Comparison of ENCODE assay signal across 25 cellular contexts in genomic region chr18:3342628-3343027, GRCh38.
A peak's percentile ranks its signal among the peaks of the same experiment; 100 is the strongest.
DNase-seq lines count a peak whose midpoint lies in the region; ATAC-seq, FAIRE-seq and TF ChIP-seq lines count a peak whose summit lies in the region.
"Had no signal": no experiment of that assay in that cellular context is flagged by ENCODE, and none has a peak within 500 bp of the region (broad histone marks: within the 10 kb centered on the region; RNA-seq: fewer than 3 reads in every experiment).

No MANE protein-coding gene starts in this region.

- TF ChIP-seq EP300 in H1 (IDR thresholded peaks at IDR 0.05; ENCODE audit: borderline replicate concordance in 1 of 2, low read depth in 2 of 2, low read length in 2 of 2): no peak

- no peak overlapping the region for H2AK5ac ChIP-seq in H1 (ENCODE audit: low read depth, low read length)

- H3K4ac ChIP-seq in H1 (replicated peaks; ENCODE audit: insufficient read length, low read depth, low read length): no peak overlapping the region

- in situ Hi-C loops in Panc1 (cut with HindIII; ENCODE audit: low pct_unique_long_range_greater_than_20kb, low sequenced_read_pairs): no loop called here

- H3K4me3 Mint-ChIP-seq in Caco-2 (ENCODE audit: unreplicated experiment): no peak overlapping the region
- H3K4me3 Mint-ChIP-seq: CD14-positive monocyte; CD4-positive, alpha-beta T cell; CD8-positive, alpha-beta memory T cell; GM23338 had no signal

- H2BK5ac ChIP-seq in H1 (ENCODE audit: low read depth, low read length): peak overlapping the region; percentile 60; the same call in 1 of the 2 replicates

- CTCF ChIA-PET in Caco-2 (lab: Charles Lee): no interaction called here
- CTCF ChIA-PET in Panc1 (lab: Charles Lee): no interaction called here
- CTCF ChIA-PET in H1 (lab: Charles Lee; ENCODE audit: partially characterized antibody): no interaction called here

- no peak for TF ChIP-seq RAD21 in H1 (IDR thresholded peaks at IDR 0.05 in 1 of 2, conservative IDR thresholded peaks at IDR 0.05 in 1 of 2; ENCODE audit: low read depth in 2 of 2, low read length in 2 of 2)

- H2AFZ ChIP-seq in H1 (ENCODE audit: low read length): no peak overlapping the region
- H2AFZ ChIP-seq: GM23338 had no signal

- WGBS in H1 (ENCODE audit: extremely low coverage in 1 of 2, insufficient coverage in 1 of 2, insufficient read length in 1 of 2, insufficient replicate concordance in 2 of 2, low coverage in 1 of 2, low lambda C conversion rate in 2 of 2, missing lambda C conversion rate in 1 of 2), 2 experiments: 96% methylated on average over 5 of the region's 5 CpGs; no CpG with 5 or more reads in 1 of the 2 experiments

- no peak overlapping the region for H3K23ac ChIP-seq in H1 (ENCODE audit: insufficient read length)

- H3K4me1 ChIP-seq in Caco-2 (no peaks in the 10 kb centered on the region), Panc1 (ENCODE audit: control insufficient read depth, insufficient read depth, low read length) (peaks cover 3% of the 10 kb centered on the region; the same call in 1 of the 2 replicates), H1 (replicated peaks in 1 of 4; ENCODE audit: control insufficient read depth in 3 of 4, insufficient read depth in 4 of 4, low read length in 3 of 4) (no peaks in the 10 kb centered on the region; a peak in 2 of 7 replicates)
- H3K4me1 ChIP-seq: A549, BE2C had no signal

- H3K36me3 ChIP-seq in Caco-2 (ENCODE audit: control insufficient read depth, insufficient read depth, low read length): no peaks in the 10 kb centered on the region
- no peaks in the 10 kb centered on the region for H3K36me3 ChIP-seq in Panc1 (ENCODE audit: control insufficient read depth, insufficient read depth, low read length)
- H3K36me3 ChIP-seq in H1 (ENCODE audit: control insufficient read depth in 2 of 4, insufficient read depth in 4 of 4, low read length in 3 of 4): no peaks in the 10 kb centered on the region
- H3K36me3 ChIP-seq: BE2C; BLaER1 treated with 17β-estradiol and CSF1 and Interleukin-3, amounts not matched to agents 10 nM and 100 nM; HAP-1 had no signal

- H3K9me3 ChIP-seq in Caco-2: peaks cover 11% of the 10 kb centered on the region; the same call in 1 of the 2 replicates
- no peaks in the 10 kb centered on the region for H3K9me3 ChIP-seq in Panc1 (ENCODE audit: control insufficient read depth, insufficient read depth, low read depth, low read length)
- H3K9me3 ChIP-seq in H1 (ENCODE audit: insufficient read depth in 2 of 2, low read depth in 1 of 2, low read length in 1 of 2): 0 out of 4 replicates have a peak, but pooled peaks cover 0 to 5% of the 10 kb centered on the region in 2 experiments
- H3K9me3 ChIP-seq: A549, BE2C, HAP-1 had no signal

- DNase-seq in Caco-2 (no peak), Panc1 (ENCODE audit: low read depth, low spot score) (no peak), H1 (ENCODE audit: low read depth in 1 of 2, low spot score in 2 of 2) (no peak), urothelium cell line (ENCODE audit: low spot score) (no peak), DMS79 (lab: John Stamatoyannopoulos, UW) (no peak), NCI-H748 treated with DMSO at 0.1 percent for 48 hours (lab: John Stamatoyannopoulos, UW) (no peak)
- DNase-seq: 8988T; ACHN; AML-193; BE2C; Calu3; CD4-positive, alpha-beta T cell; CD8-positive, alpha-beta memory T cell; DMS53; DND-41 had no signal

- H3K56ac ChIP-seq in H1 (replicated peaks; ENCODE audit: insufficient read length, low read depth, low read length): no peak overlapping the region

- H3K18ac ChIP-seq in H1 (ENCODE audit: extremely low read depth, low read length): no peak overlapping the region

- peak overlapping the region; percentile 4 for H3K27ac Mint-ChIP-seq in Caco-2 (ENCODE audit: unreplicated experiment)
- H3K27ac Mint-ChIP-seq: CD14-positive monocyte; CD4-positive, alpha-beta T cell; GM23338 had no signal

- peak overlapping the region; percentile 27; the same call in 1 of the 2 replicates for H3K27ac ChIP-seq in Panc1 (ENCODE audit: low read length)
- H3K27ac ChIP-seq in H1 (ENCODE audit: low read depth, low read length): no peak overlapping the region
- H3K27ac ChIP-seq: A549; BLaER1 treated with 17β-estradiol and CSF1 and Interleukin-3, amounts not matched to agents 10 nM and 100 nM had no signal

- H4K8ac ChIP-seq in H1 (ENCODE audit: extremely low read depth, insufficient read depth, low read length): no peak overlapping the region

- H2BK120ac ChIP-seq in H1 (replicated peaks; ENCODE audit: low read depth, low read length): no peak overlapping the region

- H3K9me3 Mint-ChIP-seq in Caco-2 (ENCODE audit: unreplicated experiment): peaks cover 13% of the 10 kb centered on the region
- H3K9me3 Mint-ChIP-seq: CD4-positive, alpha-beta T cell had no signal

- H3K27me3 ChIP-seq in Caco-2 (replicated peaks; ENCODE audit: control insufficient read depth, insufficient read depth, low read length) (no peaks in the 10 kb centered on the region), Panc1 (ENCODE audit: control insufficient read depth, insufficient read depth, low read length) (no peaks in the 10 kb centered on the region), H1 (replicated peaks in 1 of 4; ENCODE audit: control insufficient read depth in 3 of 4, extremely low read depth in 1 of 4, insufficient read depth in 3 of 4, low read length in 3 of 4) (no peaks in the 10 kb centered on the region)
- H3K27me3 ChIP-seq: BE2C; BLaER1 treated with 17β-estradiol and CSF1 and Interleukin-3, amounts not matched to agents 10 nM and 100 nM had no signal

- H2BK12ac ChIP-seq in H1 (ENCODE audit: low read depth, low read length): 0 out of 2 replicates have a peak overlapping the region, but pooled peaks have one; percentile 41

- H3K4me3 ChIP-seq in Caco-2 (ENCODE audit: low read depth, low read length) (no peak overlapping the region), Panc1 (ENCODE audit: low read depth in 2 of 2, low read length in 2 of 2) (no peak overlapping the region), H1 (ENCODE audit: extremely low read depth in 1 of 4, insufficient read depth in 2 of 4, low read depth in 3 of 4, low read length in 4 of 4) (no peak overlapping the region)
- H3K4me3 ChIP-seq: A549; BLaER1 treated with 17β-estradiol and CSF1 and Interleukin-3, amounts not matched to agents 10 nM and 100 nM; GM23338; HAP-1 had no signal

- H3K14ac ChIP-seq in H1 (ENCODE audit: insufficient read length): no peak overlapping the region

- H3K9ac ChIP-seq in H1 (replicated peaks in 1 of 4; ENCODE audit: extremely low read depth in 1 of 4, low read depth in 3 of 4, low read length in 3 of 4): no peak overlapping the region
- H3K9ac ChIP-seq: BLaER1 treated with 17β-estradiol and CSF1 and Interleukin-3, amounts not matched to agents 10 nM and 100 nM had no signal

- H4K91ac ChIP-seq in H1 (replicated peaks; ENCODE audit: insufficient read length, low read length): no peak overlapping the region

- H2BK20ac ChIP-seq in H1 (ENCODE audit: low read length): 0 out of 2 replicates have a peak overlapping the region, but pooled peaks have one; percentile 49

- no peaks in the 10 kb centered on the region for H3K79me1 ChIP-seq in H1 (ENCODE audit: low read depth, low read length)

- TF ChIP-seq POLR2A in H1 (IDR thresholded peaks at IDR 0.05; ENCODE audit: control extremely low read depth in 1 of 2, low read depth in 2 of 2, low read length in 2 of 2): no peak

- no peak overlapping the region for H4K5ac ChIP-seq in H1 (ENCODE audit: insufficient read length, low read depth, low read length)

- no peaks in the 10 kb centered on the region for H3K79me2 ChIP-seq in H1 (ENCODE audit: control insufficient read depth in 1 of 2, insufficient read depth in 2 of 2, low read length in 2 of 2)

- no peaks in the 10 kb centered on the region for H3K4me1 Mint-ChIP-seq in Caco-2 (ENCODE audit: low read depth, unreplicated experiment)

- H3K4me2 ChIP-seq in H1 (ENCODE audit: insufficient read depth in 1 of 2, low read depth in 2 of 2, low read length in 2 of 2): no peak overlapping the region
- H3K4me2 ChIP-seq: A549; BLaER1 treated with 17β-estradiol and CSF1 and Interleukin-3, amounts not matched to agents 10 nM and 100 nM; GM23338 had no signal

- no peak for ATAC-seq in Panc1
- ATAC-seq in HG02884 (IDR thresholded peaks at IDR 0.05; ENCODE audit: unreplicated experiment): no peak
- ATAC-seq: A549, GM23338 had no signal

- no peak overlapping the region for H2BK15ac ChIP-seq in H1 (ENCODE audit: low read length)

- no peak for FAIRE-seq in H1 (lab: Jason Lieb, UNC)
- peak; percentile 91 for FAIRE-seq in urothelium cell line (lab: Jason Lieb, UNC)
- FAIRE-seq: A549, G401.6, GM12892, GM19239, H54 had no signal

- H3K23me2 ChIP-seq in H1 (ENCODE audit: low read depth, low read length): no peaks in the 10 kb centered on the region; the same call in 1 of the 2 replicates

- H3K36me3 Mint-ChIP-seq in Caco-2 (ENCODE audit: insufficient read depth, unreplicated experiment): no peaks in the 10 kb centered on the region
- H3K36me3 Mint-ChIP-seq: CD14-positive monocyte had no signal

- BruUV-seq in Caco-2 (replicated peaks; lab: Mats Ljungman, UMichigan) (no TSS peak), Panc1 (replicated peaks; lab: Mats Ljungman, UMichigan) (no TSS peak)

- POLR2A ChIA-PET in Caco-2 (lab: Charles Lee) (no interaction called here), Panc1 (lab: Charles Lee) (no interaction called here), H1 (lab: Charles Lee; ENCODE audit: partially characterized antibody) (no interaction called here)

- intact Hi-C loops in Caco-2 (cut with micrococcal nuclease; ENCODE audit: unreplicated experiment): no loop called here
- intact Hi-C loops in Panc1 (cut with micrococcal nuclease; ENCODE audit: unreplicated experiment): no loop called here

- no peaks in the 10 kb centered on the region for H4K20me1 ChIP-seq in H1 (replicated peaks in 1 of 2; ENCODE audit: control insufficient read depth in 1 of 2, insufficient read depth in 2 of 2, low read length in 2 of 2)
- H4K20me1 ChIP-seq: BLaER1 treated with 17β-estradiol and CSF1 and Interleukin-3, amounts not matched to agents 10 nM and 100 nM had no signal

- no peak for TF ChIP-seq CTCF in Caco-2 (IDR thresholded peaks at IDR 0.05; ENCODE audit: insufficient read depth in 1 of 2, low read depth in 1 of 2, low read length in 1 of 2, severe bottlenecking in 1 of 2, unreplicated experiment in 1 of 2)
- TF ChIP-seq CTCF in Panc1 (IDR thresholded peaks at IDR 0.05): no peak
- no peak for TF ChIP-seq CTCF in H1 (IDR thresholded peaks at IDR 0.05; ENCODE audit: control extremely low read depth in 1 of 3, insufficient read depth in 1 of 3, low read depth in 1 of 3, low read length in 3 of 3)

- H3K27me3 Mint-ChIP-seq in Caco-2 (ENCODE audit: insufficient read depth, unreplicated experiment): no peaks in the 10 kb centered on the region

TF ChIP-seq in H1, 55 proteins besides CTCF, POLR2A, EP300 and RAD21 (continues in another document):
- TF ChIP-seq RXRA (IDR thresholded peaks at IDR 0.05; ENCODE audit: insufficient read depth, low read depth, low read length): no peak
